ENCODE assay signal across 23 cellular contexts in genomic region chr3:155667988-155668387, GRCh38.
A peak's percentile ranks its signal among the peaks of the same experiment; 100 is the strongest.
DNase-seq lines count a peak whose midpoint lies in the region; ATAC-seq and TF ChIP-seq lines count a peak whose summit lies in the region.
"Had no signal": no experiment of that assay in that cellular context is flagged by ENCODE, and none has a peak within 500 bp of the region (broad histone marks: within the 10 kb centered on the region; RNA-seq: fewer than 3 reads in every experiment).

No MANE protein-coding gene starts in this region.

- H3F3A ChIP-seq in Loucy (ENCODE audit: low read depth) = no peaks in the 10 kb centered on the region

- POLR2A ChIA-PET in HEK293 (lab: Yijun Ruan, JAX) = no interaction called here

- TF ChIP-seq CTCF in heart right ventricle (IDR thresholded peaks at IDR 0.05) = no peak
- no peak for TF ChIP-seq CTCF in HEK293 (tag by site-specific recombination; IDR thresholded peaks at IDR 0.05)
- TF ChIP-seq CTCF in Loucy (conservative IDR thresholded peaks at IDR 0.05; ENCODE audit: low read length) = no peak

- intact Hi-C loops in Right ventricle myocardium superior (cut with DNase I) = no loop called here
- intact Hi-C loops in heart right ventricle (cut with DNase I) = no loop called here

- H3K27me3 ChIP-seq in heart right ventricle (no peaks in the 10 kb centered on the region), Loucy (ENCODE audit: insufficient read depth, low read length, poor library complexity, severe bottlenecking) (no peaks in the 10 kb centered on the region)
- H3K27me3 ChIP-seq: BLaER1 had no signal

- H3K4me3 ChIP-seq in heart right ventricle = no peak overlapping the region
- no peak overlapping the region for H3K4me3 ChIP-seq in HEK293 (ENCODE audit: low read depth, low read length)
- H3K4me3 ChIP-seq in Loucy (ENCODE audit: low read length, poor library complexity, severe bottlenecking) = no peak overlapping the region
- H3K4me3 ChIP-seq: BLaER1, GM12878 had no signal

- no peaks in the 10 kb centered on the region for H4K20me1 ChIP-seq in Loucy (ENCODE audit: insufficient read depth, low read length, poor library complexity, severe bottlenecking)
- H4K20me1 ChIP-seq: BLaER1 had no signal

- no peaks in the 10 kb centered on the region for H3K9me2 ChIP-seq in Loucy (replicated peaks; ENCODE audit: low read depth, low read length)

- no peak for DNase-seq in Right ventricle myocardium superior
- no peak for DNase-seq in heart right ventricle
- no peak for DNase-seq in UCSD-AML1 (lab: John Stamatoyannopoulos, UW; ENCODE audit: unreplicated experiment)
- DNase-seq: 8988T; ACHN; BE2C; C1 segment of cervical spinal cord; CD4-positive, alpha-beta memory T cell; CD4-positive, CD25-positive, alpha-beta regulatory T cell; CD8-positive, alpha-beta memory T cell; COR-L47; DMS 273 treated with DMSO at 0.1 percent for 48 hours; DMS153; DMS53; DMS79; DND-41; EL; GDM1 had no signal

- no peaks in the 10 kb centered on the region for H3K79me2 ChIP-seq in Loucy (ENCODE audit: insufficient read depth, low read length)

- H3K9ac ChIP-seq in Loucy (ENCODE audit: low read depth, low read length, poor library complexity, severe bottlenecking) = no peak overlapping the region
- H3K9ac ChIP-seq: BLaER1 had no signal

- H3K9me3 ChIP-seq in heart right ventricle (no peaks in the 10 kb centered on the region), HEK293 (ENCODE audit: control insufficient read depth, insufficient read depth, low read depth, low read length) (no peaks in the 10 kb centered on the region), Loucy (ENCODE audit: insufficient read depth, low read depth, low read length) (no peaks in the 10 kb centered on the region)
- H3K9me3 ChIP-seq: BE2C, BLaER1 had no signal

- CTCF ChIA-PET in HEK293 (lab: Yijun Ruan, JAX) = no interaction called here

- peak overlapping the region; percentile 39 for H2AFZ ChIP-seq in Loucy (ENCODE audit: low read length)

- H3K27ac ChIP-seq in heart right ventricle (no peak overlapping the region), HEK293 (ENCODE audit: extremely low read depth, low read depth, low read length) (no peak overlapping the region)
- H3K27ac ChIP-seq: BLaER1 had no signal

- no peak overlapping the region for H3K4me2 ChIP-seq in Loucy (ENCODE audit: low read depth, low read length, poor library complexity, severe bottlenecking)
- H3K4me2 ChIP-seq: BLaER1 had no signal

- H3K4me1 ChIP-seq in heart right ventricle (peaks cover 0 to 13% (median 0%) of the 10 kb centered on the region in 9 donors), HEK293 (ENCODE audit: control insufficient read depth, insufficient read depth, low read length) (peaks cover 4% of the 10 kb centered on the region; the same call in 1 of the 2 replicates), Loucy (ENCODE audit: insufficient read depth, low read length, poor library complexity, severe bottlenecking) (peaks cover 15% of the 10 kb centered on the region)
- H3K4me1 ChIP-seq: BE2C, BLaER1 had no signal

- ATAC-seq in Right ventricle myocardium superior (ENCODE audit: poor library complexity) = peak; percentile 21
- ATAC-seq in heart right ventricle = no peak
- ATAC-seq in esophagus mucosa = no peak
- ATAC-seq: GM12878 had no signal

- 56 to 64% methylated on average over 2 of the region's 2 CpGs for WGBS in heart right ventricle, 2 donors

- no peaks in the 10 kb centered on the region for H3K36me3 ChIP-seq in heart right ventricle
- no peaks in the 10 kb centered on the region for H3K36me3 ChIP-seq in HEK293 (ENCODE audit: control insufficient read depth in 2 of 2, insufficient read depth in 1 of 2, low read length in 2 of 2)
- no peaks in the 10 kb centered on the region for H3K36me3 ChIP-seq in Loucy (ENCODE audit: insufficient read depth, low read length)
- H3K36me3 ChIP-seq: BE2C, BLaER1 had no signal

TF ChIP-seq in HEK293, 187 proteins besides CTCF, POLR2A, EP300 and RAD21:
- TF ChIP-seq ZNF239 (tag by site-specific recombination; IDR thresholded peaks at IDR 0.05) (no peak), SCRT2 (tag by site-specific recombination; IDR thresholded peaks at IDR 0.05) (0 out of 2 replicates have a peak, but pooled peaks have one; percentile 26), ZNF280C (tag by site-specific recombination; IDR thresholded peaks at IDR 0.05) (no peak), ZIC2 (tag by site-specific recombination; IDR thresholded peaks at IDR 0.05) (no peak), ZFP37 (tag by site-specific recombination; IDR thresholded peaks at IDR 0.05) (no peak), ZNF248 (tag by site-specific recombination; IDR thresholded peaks at IDR 0.05) (no peak)
